In genomic region chr7:102869195-102869594, GRCh38 we compare ENCODE assay signal across 1 cellular context.
A peak's percentile ranks its signal among the peaks of the same experiment; 100 is the strongest.
TF ChIP-seq lines count a peak whose summit lies in the region.

No MANE protein-coding gene starts in this region.

TF ChIP-seq in HepG2, 621 proteins besides CTCF, POLR2A, EP300 and RAD21 (continued from another document):
- TF ChIP-seq HINFP (CRISPR knock-in tag; IDR thresholded peaks at IDR 0.05; ENCODE audit: low read depth) (no peak), LCORL (IDR thresholded peaks at IDR 0.05) (no peak), LCORL (CRISPR knock-in tag; IDR thresholded peaks at IDR 0.05) (peak; percentile 18; the same call in 1 of the 2 replicates), ATF2 (CRISPR knock-in tag; IDR thresholded peaks at IDR 0.05) (no peak), ESRRA (CRISPR knock-in tag; IDR thresholded peaks at IDR 0.05; ENCODE audit: low read depth) (no peak), FOXA1 (IDR thresholded peaks at IDR 0.05) (peak; percentile 67), FOXA1 (CRISPR knock-in tag; IDR thresholded peaks at IDR 0.05) (no peak), IRF1 (CRISPR knock-in tag; IDR thresholded peaks at IDR 0.05; ENCODE audit: low read depth) (no peak), ARID5B (CRISPR knock-in tag; IDR thresholded peaks at IDR 0.05) (peak; percentile 66), RNF219 (CRISPR knock-in tag; IDR thresholded peaks at IDR 0.05) (no peak), ZNF720 (CRISPR knock-in tag; IDR thresholded peaks at IDR 0.05) (no peak), POLR2AphosphoS2 (IDR thresholded peaks at IDR 0.05; ENCODE audit: low read depth, low read length) (no peak), POLR2AphosphoS5 (IDR thresholded peaks at IDR 0.05; ENCODE audit: low read depth, low read length) (no peak)
- TF ChIP-seq, protein P1, sequence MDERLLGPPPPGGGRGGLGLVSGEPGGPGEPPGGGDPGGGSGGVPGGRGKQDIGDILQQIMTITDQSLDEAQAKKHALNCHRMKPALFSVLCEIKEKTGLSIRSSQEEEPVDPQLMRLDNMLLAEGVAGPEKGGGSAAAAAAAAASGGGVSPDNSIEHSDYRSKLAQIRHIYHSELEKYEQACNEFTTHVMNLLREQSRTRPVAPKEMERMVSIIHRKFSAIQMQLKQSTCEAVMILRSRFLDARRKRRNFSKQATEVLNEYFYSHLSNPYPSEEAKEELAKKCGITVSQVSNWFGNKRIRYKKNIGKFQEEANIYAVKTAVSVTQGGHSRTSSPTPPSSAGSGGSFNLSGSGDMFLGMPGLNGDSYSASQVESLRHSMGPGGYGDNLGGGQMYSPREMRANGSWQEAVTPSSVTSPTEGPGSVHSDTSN (CRISPR knock-in tag; IDR thresholded peaks at IDR 0.05): no peak
